14 cellular contexts compared by ENCODE assay signal in the genomic region with DNA sequence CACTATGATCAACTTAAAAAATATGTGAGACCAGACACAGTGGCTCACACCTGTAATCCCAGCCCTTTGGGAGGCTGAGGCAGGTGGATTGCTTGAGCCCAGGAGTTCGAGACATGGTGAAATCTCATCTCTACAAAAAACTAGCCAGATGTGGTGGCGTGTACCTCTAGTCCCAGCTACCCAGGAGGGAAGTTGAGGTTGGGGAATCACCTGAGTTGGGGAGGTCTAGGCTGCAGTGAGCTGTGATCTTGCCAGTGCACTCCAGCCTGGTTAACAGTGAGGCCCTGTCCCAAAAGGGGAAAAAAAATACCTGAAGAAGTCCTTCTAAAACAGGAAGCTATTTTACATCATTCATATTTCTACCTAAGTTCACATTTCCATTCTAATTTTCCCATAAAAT.
DNase-seq lines count a peak whose midpoint lies in the region; ATAC-seq lines count a peak whose summit lies in the region.
"Had no signal": no experiment of that assay in that cellular context is flagged by ENCODE, and none has a peak within 500 bp of the region (broad histone marks: within the 10 kb centered on the region; RNA-seq: fewer than 3 reads in every experiment).

No MANE protein-coding gene starts in this region.

- H3K36me3 Mint-ChIP-seq in naive thymus-derived CD4-positive, alpha-beta T cell = peaks cover 0 to 3% (median 0%) of the 10 kb centered on the region in 5 donors
- H3K36me3 Mint-ChIP-seq: activated naive CD4-positive, alpha-beta T cell treated with anti-CD3 and anti-CD28 coated beads, Interleukin-2, amount 50 U/mL, for 24 hours had no signal

- no peaks in the 10 kb centered on the region for H3K27me3 ChIP-seq in naive thymus-derived CD4-positive, alpha-beta T cell (ENCODE audit: control insufficient read depth in 2 of 2, insufficient read depth in 2 of 2, low read length in 2 of 2)

- no peaks in the 10 kb centered on the region for H3K27me3 Mint-ChIP-seq in naive thymus-derived CD4-positive, alpha-beta T cell
- H3K27me3 Mint-ChIP-seq: activated naive CD4-positive, alpha-beta T cell treated with anti-CD3 and anti-CD28 coated beads, Interleukin-2, amount 50 U/mL, for 24 hours had no signal

- H3K4me1 Mint-ChIP-seq in naive thymus-derived CD4-positive, alpha-beta T cell = peaks cover 6 to 20% (median 14%) of the 10 kb centered on the region in 7 donors

- intact Hi-C loops in naive thymus-derived CD4-positive, alpha-beta T cell (cut with micrococcal nuclease) = loop anchor here in 1 of 2 donors (2.0 kb wide), 1 partner anchor 29 kb away; no protein-coding TSS in a partner anchor

- peak overlapping the region in 3 of 10 donors; percentile 20 to 32 (median 24) for H3K4me3 Mint-ChIP-seq in naive thymus-derived CD4-positive, alpha-beta T cell
- H3K4me3 Mint-ChIP-seq: activated naive CD4-positive, alpha-beta T cell treated with anti-CD3 and anti-CD28 coated beads, Interleukin-2, amount 50 U/mL, for 24 hours had no signal

- POLR2A ChIA-PET in naive thymus-derived CD4-positive, alpha-beta T cell (lab: Charles Lee) = no interaction called here

- CTCF ChIA-PET in naive thymus-derived CD4-positive, alpha-beta T cell (lab: Charles Lee) = no interaction called here

- peaks cover 0 to 13% of the 10 kb centered on the region in 2 donors for H3K4me1 ChIP-seq in naive thymus-derived CD4-positive, alpha-beta T cell (ENCODE audit: control insufficient read depth in 2 of 2, insufficient read depth in 2 of 2, low read length in 2 of 2)

- H3K27ac Mint-ChIP-seq in naive thymus-derived CD4-positive, alpha-beta T cell = peak overlapping the region in 4 of 9 donors; percentile 8 to 22 (median 18)
- H3K27ac Mint-ChIP-seq: activated naive CD4-positive, alpha-beta T cell treated with anti-CD3 and anti-CD28 coated beads, Interleukin-2, amount 50 U/mL, for 24 hours had no signal

- ATAC-seq in GM19023 (IDR thresholded peaks at IDR 0.05; ENCODE audit: unreplicated experiment) (peak; percentile 65), GM21619 (IDR thresholded peaks at IDR 0.05; ENCODE audit: unreplicated experiment) (peak; percentile 60), HG03103 (IDR thresholded peaks at IDR 0.05; ENCODE audit: low read depth, unreplicated experiment) (peak; percentile 30)
- peak; percentile 53 for ATAC-seq in naive thymus-derived CD4-positive, alpha-beta T cell
- ATAC-seq: HepG2 had no signal

- peaks cover 0 to 2% (median 0%) of the 10 kb centered on the region in 11 donors for H3K9me3 Mint-ChIP-seq in naive thymus-derived CD4-positive, alpha-beta T cell

- no peaks in the 10 kb centered on the region for H3K9me3 ChIP-seq in naive thymus-derived CD4-positive, alpha-beta T cell (ENCODE audit: control insufficient read depth in 2 of 3, low read length in 3 of 3)
- H3K9me3 ChIP-seq: HAP-1 had no signal

- H3K27ac ChIP-seq in naive thymus-derived CD4-positive, alpha-beta T cell (ENCODE audit: low read depth, low read length) = no peak overlapping the region

- peak in 1 of 9 donors; percentile 6 for DNase-seq in naive thymus-derived CD4-positive, alpha-beta T cell
- DNase-seq in NCI-H2196 (lab: John Stamatoyannopoulos, UW; ENCODE audit: unreplicated experiment) (no peak), NCI-H774 (lab: John Stamatoyannopoulos, UW) (no peak), globus pallidus (ENCODE audit: low spot score) (no peak)
- DNase-seq: activated CD4-positive, alpha-beta T cell treated with anti-CD3 and anti-CD28 coated beads, Interleukin-2, amount 50 U/mL, for 1 hour; NCI-H1930; stimulated activated CD4-positive, alpha-beta T cell treated with anti-CD3 and anti-CD28 coated beads, Interleukin-4, amount 100 ng/mL, for 4 hours; T-helper 1 cell had no signal

- no peak overlapping the region for H3K4me3 ChIP-seq in naive thymus-derived CD4-positive, alpha-beta T cell (ENCODE audit: low read length)
- H3K4me3 ChIP-seq: HAP-1 had no signal

- H3K36me3 ChIP-seq in naive thymus-derived CD4-positive, alpha-beta T cell (ENCODE audit: control insufficient read depth in 2 of 3, insufficient read depth in 3 of 3, low read length in 3 of 3) = no peaks in the 10 kb centered on the region
- H3K36me3 ChIP-seq: HAP-1 had no signal
